ENCODE assay signal across 1 cellular context in the genomic region with DNA sequence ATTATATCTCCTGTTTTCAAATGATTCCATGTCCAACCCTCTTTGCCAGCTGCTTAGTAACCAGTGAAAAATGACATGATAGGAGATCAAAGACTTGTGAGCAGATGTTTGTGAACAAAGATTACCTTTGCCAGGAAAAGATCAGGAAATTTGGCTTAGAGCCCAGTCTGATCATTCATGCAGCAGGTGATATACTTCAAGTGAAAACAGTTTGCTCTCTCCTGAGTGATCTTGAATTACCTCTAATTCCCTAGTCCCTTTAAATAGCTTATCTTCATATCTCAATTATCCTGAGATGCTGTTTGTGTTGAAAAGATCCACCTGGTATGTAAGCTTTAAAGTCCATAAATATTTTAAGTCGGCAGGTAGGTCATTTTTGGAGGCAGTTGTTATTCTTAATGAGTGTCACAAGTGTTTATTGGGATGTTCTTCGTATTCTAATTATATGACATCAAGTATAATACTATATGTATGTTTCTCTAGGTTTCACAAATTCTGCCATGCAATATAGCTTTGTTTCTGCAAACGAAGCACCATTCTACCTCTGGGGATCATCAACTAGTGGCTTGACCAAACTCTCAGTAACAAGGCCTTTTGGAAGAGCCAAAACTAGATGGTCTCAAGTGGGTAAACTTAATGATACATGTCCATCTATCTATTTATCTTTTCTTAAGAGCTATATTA.
A peak's percentile ranks its signal among the peaks of the same experiment; 100 is the strongest.
TF ChIP-seq lines count a peak whose summit lies in the region.

No MANE protein-coding gene starts in this region.

TF ChIP-seq in HepG2, 621 proteins besides CTCF, POLR2A, EP300 and RAD21 (continued from another document and continues in another):
- TF ChIP-seq ZFP90 (CRISPR knock-in tag; IDR thresholded peaks at IDR 0.05; ENCODE audit: borderline replicate concordance): peak; percentile 55; the same call in 1 of the 2 replicates
- no peak for TF ChIP-seq FLYWCH1 (CRISPR knock-in tag; IDR thresholded peaks at IDR 0.05)
- TF ChIP-seq SSRP1 (CRISPR knock-in tag; IDR thresholded peaks at IDR 0.05): no peak
- TF ChIP-seq ZNF552 (CRISPR knock-in tag; IDR thresholded peaks at IDR 0.05; ENCODE audit: borderline replicate concordance): no peak
- TF ChIP-seq ZNF101 (CRISPR knock-in tag; IDR thresholded peaks at IDR 0.05; ENCODE audit: borderline replicate concordance, low read depth): no peak
- peak in 1 of 2 experiments; percentile 84; a peak in 2 of 4 replicates for TF ChIP-seq KLF16 (CRISPR knock-in tag; IDR thresholded peaks at IDR 0.05)
- TF ChIP-seq CENPT (CRISPR knock-in tag; IDR thresholded peaks at IDR 0.05; ENCODE audit: low read depth): no peak
- TF ChIP-seq, protein P1, sequence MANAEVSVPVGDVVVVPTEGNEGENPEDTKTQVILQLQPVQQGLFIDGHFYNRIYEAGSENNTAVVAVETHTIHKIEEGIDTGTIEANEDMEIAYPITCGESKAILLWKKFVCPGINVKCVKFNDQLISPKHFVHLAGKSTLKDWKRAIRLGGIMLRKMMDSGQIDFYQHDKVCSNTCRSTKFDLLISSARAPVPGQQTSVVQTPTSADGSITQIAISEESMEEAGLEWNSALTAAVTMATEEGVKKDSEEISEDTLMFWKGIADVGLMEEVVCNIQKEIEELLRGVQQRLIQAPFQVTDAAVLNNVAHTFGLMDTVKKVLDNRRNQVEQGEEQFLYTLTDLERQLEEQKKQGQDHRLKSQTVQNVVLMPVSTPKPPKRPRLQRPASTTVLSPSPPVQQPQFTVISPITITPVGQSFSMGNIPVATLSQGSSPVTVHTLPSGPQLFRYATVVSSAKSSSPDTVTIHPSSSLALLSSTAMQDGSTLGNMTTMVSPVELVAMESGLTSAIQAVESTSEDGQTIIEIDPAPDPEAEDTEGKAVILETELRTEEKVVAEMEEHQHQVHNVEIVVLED (CRISPR knock-in tag; IDR thresholded peaks at IDR 0.05; ENCODE audit: borderline replicate concordance): no peak
- TF ChIP-seq, protein P2, sequence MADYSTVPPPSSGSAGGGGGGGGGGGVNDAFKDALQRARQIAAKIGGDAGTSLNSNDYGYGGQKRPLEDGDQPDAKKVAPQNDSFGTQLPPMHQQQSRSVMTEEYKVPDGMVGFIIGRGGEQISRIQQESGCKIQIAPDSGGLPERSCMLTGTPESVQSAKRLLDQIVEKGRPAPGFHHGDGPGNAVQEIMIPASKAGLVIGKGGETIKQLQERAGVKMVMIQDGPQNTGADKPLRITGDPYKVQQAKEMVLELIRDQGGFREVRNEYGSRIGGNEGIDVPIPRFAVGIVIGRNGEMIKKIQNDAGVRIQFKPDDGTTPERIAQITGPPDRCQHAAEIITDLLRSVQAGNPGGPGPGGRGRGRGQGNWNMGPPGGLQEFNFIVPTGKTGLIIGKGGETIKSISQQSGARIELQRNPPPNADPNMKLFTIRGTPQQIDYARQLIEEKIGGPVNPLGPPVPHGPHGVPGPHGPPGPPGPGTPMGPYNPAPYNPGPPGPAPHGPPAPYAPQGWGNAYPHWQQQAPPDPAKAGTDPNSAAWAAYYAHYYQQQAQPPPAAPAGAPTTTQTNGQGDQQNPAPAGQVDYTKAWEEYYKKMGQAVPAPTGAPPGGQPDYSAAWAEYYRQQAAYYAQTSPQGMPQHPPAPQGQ (CRISPR knock-in tag; IDR thresholded peaks at IDR 0.05; ENCODE audit: borderline replicate concordance): no peak
- peak; percentile 75; the same call in 1 of the 2 replicates for TF ChIP-seq ZNF136 (CRISPR knock-in tag; IDR thresholded peaks at IDR 0.05; ENCODE audit: low read depth)
- no peak; the same call in 1 of the 2 replicates for TF ChIP-seq ZNF788 (CRISPR knock-in tag; IDR thresholded peaks at IDR 0.05; ENCODE audit: borderline replicate concordance)
- TF ChIP-seq, protein P3, sequence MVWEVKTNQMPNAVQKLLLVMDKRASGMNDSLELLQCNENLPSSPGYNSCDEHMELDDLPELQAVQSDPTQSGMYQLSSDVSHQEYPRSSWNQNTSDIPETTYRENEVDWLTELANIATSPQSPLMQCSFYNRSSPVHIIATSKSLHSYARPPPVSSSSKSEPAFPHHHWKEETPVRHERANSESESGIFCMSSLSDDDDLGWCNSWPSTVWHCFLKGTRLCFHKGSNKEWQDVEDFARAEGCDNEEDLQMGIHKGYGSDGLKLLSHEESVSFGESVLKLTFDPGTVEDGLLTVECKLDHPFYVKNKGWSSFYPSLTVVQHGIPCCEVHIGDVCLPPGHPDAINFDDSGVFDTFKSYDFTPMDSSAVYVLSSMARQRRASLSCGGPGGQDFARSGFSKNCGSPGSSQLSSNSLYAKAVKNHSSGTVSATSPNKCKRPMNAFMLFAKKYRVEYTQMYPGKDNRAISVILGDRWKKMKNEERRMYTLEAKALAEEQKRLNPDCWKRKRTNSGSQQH (CRISPR knock-in tag; IDR thresholded peaks at IDR 0.05; ENCODE audit: low read depth): 0 out of 2 replicates have a peak, but pooled peaks have one; percentile 46
- no peak for TF ChIP-seq ZFP41 (CRISPR knock-in tag; IDR thresholded peaks at IDR 0.05; ENCODE audit: borderline replicate concordance)
- TF ChIP-seq ZBTB43 (CRISPR knock-in tag; conservative IDR thresholded peaks at IDR 0.05): peak; percentile 99
- no peak for TF ChIP-seq ZBTB1 (CRISPR knock-in tag; IDR thresholded peaks at IDR 0.05; ENCODE audit: borderline replicate concordance)
- no peak for TF ChIP-seq ADNP (CRISPR knock-in tag; IDR thresholded peaks at IDR 0.05)
- TF ChIP-seq HOMEZ (CRISPR knock-in tag; IDR thresholded peaks at IDR 0.05; ENCODE audit: low read depth): peak; percentile 95
- no peak for TF ChIP-seq SYNCRIP (IDR thresholded peaks at IDR 0.05; ENCODE audit: insufficient read depth, low read depth, low read length)
- TF ChIP-seq, protein P4, sequence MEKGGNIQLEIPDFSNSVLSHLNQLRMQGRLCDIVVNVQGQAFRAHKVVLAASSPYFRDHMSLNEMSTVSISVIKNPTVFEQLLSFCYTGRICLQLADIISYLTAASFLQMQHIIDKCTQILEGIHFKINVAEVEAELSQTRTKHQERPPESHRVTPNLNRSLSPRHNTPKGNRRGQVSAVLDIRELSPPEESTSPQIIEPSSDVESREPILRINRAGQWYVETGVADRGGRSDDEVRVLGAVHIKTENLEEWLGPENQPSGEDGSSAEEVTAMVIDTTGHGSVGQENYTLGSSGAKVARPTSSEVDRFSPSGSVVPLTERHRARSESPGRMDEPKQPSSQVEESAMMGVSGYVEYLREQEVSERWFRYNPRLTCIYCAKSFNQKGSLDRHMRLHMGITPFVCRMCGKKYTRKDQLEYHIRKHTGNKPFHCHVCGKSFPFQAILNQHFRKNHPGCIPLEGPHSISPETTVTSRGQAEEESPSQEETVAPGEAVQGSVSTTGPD (CRISPR knock-in tag; IDR thresholded peaks at IDR 0.05): peak; percentile 69; the same call in 1 of the 2 replicates
- TF ChIP-seq ZNF772 (CRISPR knock-in tag; IDR thresholded peaks at IDR 0.05): peak; percentile 59; the same call in 1 of the 2 replicates
- TF ChIP-seq ZNF891 (CRISPR knock-in tag; IDR thresholded peaks at IDR 0.05): no peak
- TF ChIP-seq MEIS2 (CRISPR knock-in tag; IDR thresholded peaks at IDR 0.05): peak; percentile 99
- TF ChIP-seq MEIS1 (CRISPR knock-in tag; IDR thresholded peaks at IDR 0.05; ENCODE audit: borderline replicate concordance): peak; percentile 76; the same call in 1 of the 2 replicates
- TF ChIP-seq HMGXB3 (CRISPR knock-in tag; IDR thresholded peaks at IDR 0.05; ENCODE audit: borderline replicate concordance): peak; percentile 65; the same call in 1 of the 2 replicates
- TF ChIP-seq ZNF329 (CRISPR knock-in tag; IDR thresholded peaks at IDR 0.05; ENCODE audit: low read depth): no peak
- no peak for TF ChIP-seq ZBTB44 (CRISPR knock-in tag; IDR thresholded peaks at IDR 0.05)
- TF ChIP-seq PHF8 (CRISPR knock-in tag; IDR thresholded peaks at IDR 0.05): no peak
- peak; percentile 69; the same call in 1 of the 2 replicates for TF ChIP-seq ZNF367 (CRISPR knock-in tag; IDR thresholded peaks at IDR 0.05; ENCODE audit: borderline replicate concordance)
- TF ChIP-seq DDIT3 (CRISPR knock-in tag; IDR thresholded peaks at IDR 0.05): no peak
- peak; percentile 99 for TF ChIP-seq NCOA2 (CRISPR knock-in tag; IDR thresholded peaks at IDR 0.05)
- TF ChIP-seq ZSCAN9 (CRISPR knock-in tag; IDR thresholded peaks at IDR 0.05; ENCODE audit: borderline replicate concordance): peak; percentile 96
- peak; percentile 96 for TF ChIP-seq TEAD3 (CRISPR knock-in tag; optimal IDR thresholded peaks at IDR 0.05; ENCODE audit: borderline replicate concordance)
- peak; percentile 81 for TF ChIP-seq HHEX (CRISPR knock-in tag; IDR thresholded peaks at IDR 0.05)
- TF ChIP-seq CSRNP2 (CRISPR knock-in tag; conservative IDR thresholded peaks at IDR 0.05; ENCODE audit: low read depth): no peak
- TF ChIP-seq ZSCAN12 (CRISPR knock-in tag; IDR thresholded peaks at IDR 0.05): no peak
